ENCODE assay signal across 18 cellular contexts in the genomic region with DNA sequence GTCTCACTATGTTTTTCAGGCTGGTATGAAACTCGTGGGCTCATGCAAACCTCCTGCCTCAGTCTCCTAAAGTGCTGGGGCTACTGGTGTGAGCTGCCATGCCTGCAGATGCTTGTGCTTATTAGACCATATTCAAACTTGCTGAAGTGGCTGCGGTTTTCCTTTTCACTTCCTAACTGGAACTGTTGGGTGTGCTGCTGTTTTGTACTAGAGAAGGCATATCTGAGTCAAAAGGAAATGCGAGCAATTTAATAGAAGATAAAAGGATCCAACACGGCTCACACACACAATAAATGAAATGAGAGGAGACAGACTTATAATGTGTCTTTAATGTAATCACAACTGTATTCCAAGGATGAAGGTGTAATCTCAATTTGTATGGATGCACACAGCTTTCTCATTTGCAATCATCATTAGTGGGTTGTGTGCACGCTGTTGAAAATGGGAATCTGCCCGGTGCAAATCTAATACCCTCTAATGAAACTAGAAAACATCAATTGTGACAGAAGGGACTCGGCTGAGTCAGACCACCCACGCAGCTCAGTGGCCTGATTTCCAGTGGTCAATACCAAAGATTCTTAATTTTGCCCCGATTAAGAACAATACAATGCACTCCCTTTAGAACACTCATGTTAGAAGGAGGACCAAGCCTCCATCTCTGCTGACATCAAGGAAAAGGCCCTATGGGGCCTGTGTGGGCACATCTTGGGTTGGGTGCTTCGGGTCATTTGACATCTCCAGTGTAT.
DNase-seq lines count a peak whose midpoint lies in the region; ATAC-seq and TF ChIP-seq lines count a peak whose summit lies in the region.
"Had no signal": no experiment of that assay in that cellular context is flagged by ENCODE, and none has a peak within 500 bp of the region (broad histone marks: within the 10 kb centered on the region; RNA-seq: fewer than 3 reads in every experiment).

No MANE protein-coding gene starts in this region.

- no peak for TF ChIP-seq EP300 in neural cell (conservative IDR thresholded peaks at IDR 0.05; ENCODE audit: poor library complexity, severe bottlenecking)

- H3K36me3 Mint-ChIP-seq in activated CD8-positive, alpha-beta T cell treated with anti-CD3 and anti-CD28 coated beads, Interleukin-2, amount 10 ng/mL, durations not matched to agents 7 days and 5 days (ENCODE audit: low read depth): no peaks in the 10 kb centered on the region
- no peaks in the 10 kb centered on the region for H3K36me3 Mint-ChIP-seq in Caco-2 (ENCODE audit: insufficient read depth, unreplicated experiment)
- H3K36me3 Mint-ChIP-seq: CD4-positive, CD25-positive, alpha-beta regulatory T cell; IgD-negative memory B cell had no signal

- TF ChIP-seq CTCF in neural cell (IDR thresholded peaks at IDR 0.05; ENCODE audit: poor library complexity, severe bottlenecking) (peak; percentile 64), foreskin keratinocyte (conservative IDR thresholded peaks at IDR 0.05) (no peak), breast epithelium (IDR thresholded peaks at IDR 0.05) (no peak), Caco-2 (IDR thresholded peaks at IDR 0.05; ENCODE audit: insufficient read depth in 1 of 2, low read depth in 1 of 2, low read length in 1 of 2, severe bottlenecking in 1 of 2, unreplicated experiment in 1 of 2) (no peak)

- POLR2A ChIA-PET in activated CD8-positive, alpha-beta T cell treated with anti-CD3 and anti-CD28 coated beads, Interleukin-2, amount 10 ng/mL, durations not matched to agents 7 days and 5 days (lab: Charles Lee): no interaction called here
- POLR2A ChIA-PET in Caco-2 (lab: Charles Lee): no interaction called here

- CTCF ChIA-PET in activated CD8-positive, alpha-beta T cell treated with anti-CD3 and anti-CD28 coated beads, Interleukin-2, amount 10 ng/mL, durations not matched to agents 7 days and 5 days (lab: Charles Lee): no interaction called here
- CTCF ChIA-PET in Caco-2 (lab: Charles Lee): no interaction called here

- no peaks in the 10 kb centered on the region for H3K27me3 Mint-ChIP-seq in activated CD8-positive, alpha-beta T cell treated with anti-CD3 and anti-CD28 coated beads, Interleukin-2, amount 10 ng/mL, durations not matched to agents 7 days and 5 days (ENCODE audit: low read depth)
- H3K27me3 Mint-ChIP-seq in Caco-2 (ENCODE audit: insufficient read depth, unreplicated experiment): no peaks in the 10 kb centered on the region
- H3K27me3 Mint-ChIP-seq: CD4-positive, CD25-positive, alpha-beta regulatory T cell; IgD-negative memory B cell had no signal

- H3K4me2 ChIP-seq in neural cell (ENCODE audit: low read length): no peak overlapping the region
- H3K4me2 ChIP-seq: BLaER1 treated with 17β-estradiol and CSF1 and Interleukin-3, amounts not matched to agents 10 nM and 100 nM had no signal

- H3K9ac ChIP-seq in SK-N-MC (ENCODE audit: insufficient read length) (no peak overlapping the region), neural cell (ENCODE audit: low read length) (no peak overlapping the region)
- H3K9ac ChIP-seq: BLaER1 treated with 17β-estradiol and CSF1 and Interleukin-3, amounts not matched to agents 10 nM and 100 nM had no signal

- BruUV-seq in Caco-2 (replicated peaks; lab: Mats Ljungman, UMichigan): no TSS peak

- no peaks in the 10 kb centered on the region for H3K79me2 ChIP-seq in neural cell (replicated peaks; ENCODE audit: insufficient read depth, low read length)

- H4K20me1 ChIP-seq in neural cell (ENCODE audit: insufficient read depth): no peaks in the 10 kb centered on the region
- H4K20me1 ChIP-seq: BLaER1 treated with 17β-estradiol and CSF1 and Interleukin-3, amounts not matched to agents 10 nM and 100 nM had no signal

- TF ChIP-seq RAD21 in neural cell (conservative IDR thresholded peaks at IDR 0.05): peak; percentile 76

- no peak overlapping the region for H3K4me3 Mint-ChIP-seq in activated CD8-positive, alpha-beta T cell treated with anti-CD3 and anti-CD28 coated beads, Interleukin-2, amount 10 ng/mL, durations not matched to agents 7 days and 5 days
- H3K4me3 Mint-ChIP-seq in Caco-2 (ENCODE audit: unreplicated experiment): no peak overlapping the region
- H3K4me3 Mint-ChIP-seq: CD4-positive, CD25-positive, alpha-beta regulatory T cell; IgD-negative memory B cell had no signal

- H3K4me3 ChIP-seq in SK-N-MC: peak overlapping the region; percentile 2; the same call in 1 of the 2 replicates
- no peak overlapping the region for H3K4me3 ChIP-seq in neural cell (ENCODE audit: low read length)
- no peak overlapping the region for H3K4me3 ChIP-seq in breast epithelium
- no peak overlapping the region for H3K4me3 ChIP-seq in Caco-2 (ENCODE audit: low read depth, low read length)
- H3K4me3 ChIP-seq: BLaER1 treated with 17β-estradiol and CSF1 and Interleukin-3, amounts not matched to agents 10 nM and 100 nM; HAP-1 had no signal

- no peaks in the 10 kb centered on the region for H3K4me1 Mint-ChIP-seq in activated CD8-positive, alpha-beta T cell treated with anti-CD3 and anti-CD28 coated beads, Interleukin-2, amount 10 ng/mL, durations not matched to agents 7 days and 5 days (ENCODE audit: low read depth)
- H3K4me1 Mint-ChIP-seq in Caco-2 (ENCODE audit: low read depth, unreplicated experiment): peaks cover 12% of the 10 kb centered on the region
- H3K4me1 Mint-ChIP-seq: CD4-positive, CD25-positive, alpha-beta regulatory T cell; IgD-negative memory B cell had no signal

- no peaks in the 10 kb centered on the region for H3K36me3 ChIP-seq in SK-N-MC (ENCODE audit: insufficient read depth, low read length)
- H3K36me3 ChIP-seq in neural cell (ENCODE audit: insufficient read depth, low read length): no peaks in the 10 kb centered on the region
- H3K36me3 ChIP-seq in breast epithelium: no peaks in the 10 kb centered on the region
- H3K36me3 ChIP-seq in Caco-2 (ENCODE audit: control insufficient read depth, insufficient read depth, low read length): no peaks in the 10 kb centered on the region
- H3K36me3 ChIP-seq: BLaER1 treated with 17β-estradiol and CSF1 and Interleukin-3, amounts not matched to agents 10 nM and 100 nM; HAP-1 had no signal

- H3K27ac ChIP-seq in SK-N-MC: no peak overlapping the region
- H3K27ac ChIP-seq in neural cell (ENCODE audit: low read length): no peak overlapping the region
- no peak overlapping the region for H3K27ac ChIP-seq in foreskin keratinocyte
- H3K27ac ChIP-seq in breast epithelium: no peak overlapping the region
- H3K27ac ChIP-seq: BLaER1 treated with 17β-estradiol and CSF1 and Interleukin-3, amounts not matched to agents 10 nM and 100 nM; HL-60 had no signal

- no peak for TF ChIP-seq POLR2A in breast epithelium (IDR thresholded peaks at IDR 0.05)

- H3K9me3 ChIP-seq in SK-N-MC (ENCODE audit: low read depth, low read length) (no peaks in the 10 kb centered on the region), neural cell (ENCODE audit: low read length) (no peaks in the 10 kb centered on the region), breast epithelium (no peaks in the 10 kb centered on the region), Caco-2 (peaks cover 4% of the 10 kb centered on the region; the same call in 1 of the 2 replicates)
- H3K9me3 ChIP-seq: BLaER1 treated with 17β-estradiol and CSF1 and Interleukin-3, amounts not matched to agents 10 nM and 100 nM; HAP-1 had no signal

- DNase-seq in COLO829 (ENCODE audit: low spot score) (peak; percentile 16), M059J (ENCODE audit: low read depth) (peak; percentile 57), SK-N-MC (ENCODE audit: low read depth, low spot score) (peak; percentile 57), foreskin keratinocyte (no peak), breast epithelium (ENCODE audit: low spot score in 2 of 2) (no peak), Caco-2 (no peak)
- no peak for DNase-seq in activated CD8-positive, alpha-beta T cell treated with anti-CD3 and anti-CD28 coated beads, Interleukin-2, amount 10 ng/mL, durations not matched to agents 7 days and 5 days
- DNase-seq: 8988T; AML-193; CD4-positive, CD25-positive, alpha-beta regulatory T cell; DMS79 treated with DMSO at 0.1 percent for 48 hours; GDM1; GOT3 had no signal

- no peaks in the 10 kb centered on the region for H3K27me3 ChIP-seq in neural cell (ENCODE audit: insufficient read depth, low read depth, low read length)
- no peaks in the 10 kb centered on the region for H3K27me3 ChIP-seq in foreskin keratinocyte
- no peaks in the 10 kb centered on the region for H3K27me3 ChIP-seq in breast epithelium
- no peaks in the 10 kb centered on the region for H3K27me3 ChIP-seq in Caco-2 (replicated peaks; ENCODE audit: control insufficient read depth, insufficient read depth, low read length)
- H3K27me3 ChIP-seq: BLaER1 treated with 17β-estradiol and CSF1 and Interleukin-3, amounts not matched to agents 10 nM and 100 nM had no signal

- no peak overlapping the region for H2AFZ ChIP-seq in neural cell (ENCODE audit: low read depth, low read length)

- no peak overlapping the region for H3K27ac Mint-ChIP-seq in activated CD8-positive, alpha-beta T cell treated with anti-CD3 and anti-CD28 coated beads, Interleukin-2, amount 10 ng/mL, durations not matched to agents 7 days and 5 days
- no peak overlapping the region for H3K27ac Mint-ChIP-seq in Caco-2 (ENCODE audit: unreplicated experiment)
- H3K27ac Mint-ChIP-seq: CD4-positive, CD25-positive, alpha-beta regulatory T cell; IgD-negative memory B cell had no signal

- H3K4me1 ChIP-seq in foreskin keratinocyte: no peaks in the 10 kb centered on the region
- H3K4me1 ChIP-seq in breast epithelium: no peaks in the 10 kb centered on the region
- H3K4me1 ChIP-seq in Caco-2: no peaks in the 10 kb centered on the region
- H3K4me1 ChIP-seq: BLaER1 treated with 17β-estradiol and CSF1 and Interleukin-3, amounts not matched to agents 10 nM and 100 nM; HAP-1 had no signal

- no peak for ATAC-seq in foreskin keratinocyte
- no peak for ATAC-seq in activated CD8-positive, alpha-beta T cell treated with anti-CD3 and anti-CD28 coated beads, Interleukin-2, amount 10 ng/mL, durations not matched to agents 7 days and 5 days

- H3K9me2 ChIP-seq in neural cell (ENCODE audit: insufficient read depth, low read length): no peaks in the 10 kb centered on the region

- no peaks in the 10 kb centered on the region for H3K9me3 Mint-ChIP-seq in activated CD8-positive, alpha-beta T cell treated with anti-CD3 and anti-CD28 coated beads, Interleukin-2, amount 10 ng/mL, durations not matched to agents 7 days and 5 days (ENCODE audit: insufficient read depth)
- H3K9me3 Mint-ChIP-seq in Caco-2 (ENCODE audit: unreplicated experiment): no peaks in the 10 kb centered on the region

- intact Hi-C loops in breast epithelium (cut with DNase I; ENCODE audit: low total_unique reads): no loop called here
- intact Hi-C loops in Caco-2 (cut with micrococcal nuclease; ENCODE audit: unreplicated experiment): no loop called here

- no peaks in the 10 kb centered on the region for H3F3A ChIP-seq in neural cell (ENCODE audit: insufficient read depth, low read length, poor library complexity, severe bottlenecking)

TF ChIP-seq in neural cell, 6 proteins besides CTCF, POLR2A, EP300 and RAD21:
- no peak for TF ChIP-seq TAF1 (IDR thresholded peaks at IDR 0.05; ENCODE audit: low read depth)
- TF ChIP-seq POLR2AphosphoS5 (IDR thresholded peaks at IDR 0.05): no peak
- TF ChIP-seq SMC3 (conservative IDR thresholded peaks at IDR 0.05; ENCODE audit: poor library complexity): peak; percentile 67
- TF ChIP-seq MXI1 (conservative IDR thresholded peaks at IDR 0.05; ENCODE audit: poor library complexity, severe bottlenecking): no peak
TF ChIP-seq in neural cell: peak in this region for 1.

Comparison
In these comparisons a context has a peak if more than half of its experiments do, and no peak if none do; other contexts are left out.
1. DNase-seq: peak in COLO829 (single experiment), M059J (single experiment) and SK-N-MC (single experiment); none in foreskin keratinocyte (0 of 2), breast epithelium (0 of 2), activated CD8-positive, alpha-beta T cell treated with anti-CD3 and anti-CD28 coated beads, Interleukin-2, amount 10 ng/mL, durations not matched to agents 7 days and 5 days (single experiment) and Caco-2 (0 of 2).